36 cellular contexts compared by ENCODE assay signal in the genomic region with DNA sequence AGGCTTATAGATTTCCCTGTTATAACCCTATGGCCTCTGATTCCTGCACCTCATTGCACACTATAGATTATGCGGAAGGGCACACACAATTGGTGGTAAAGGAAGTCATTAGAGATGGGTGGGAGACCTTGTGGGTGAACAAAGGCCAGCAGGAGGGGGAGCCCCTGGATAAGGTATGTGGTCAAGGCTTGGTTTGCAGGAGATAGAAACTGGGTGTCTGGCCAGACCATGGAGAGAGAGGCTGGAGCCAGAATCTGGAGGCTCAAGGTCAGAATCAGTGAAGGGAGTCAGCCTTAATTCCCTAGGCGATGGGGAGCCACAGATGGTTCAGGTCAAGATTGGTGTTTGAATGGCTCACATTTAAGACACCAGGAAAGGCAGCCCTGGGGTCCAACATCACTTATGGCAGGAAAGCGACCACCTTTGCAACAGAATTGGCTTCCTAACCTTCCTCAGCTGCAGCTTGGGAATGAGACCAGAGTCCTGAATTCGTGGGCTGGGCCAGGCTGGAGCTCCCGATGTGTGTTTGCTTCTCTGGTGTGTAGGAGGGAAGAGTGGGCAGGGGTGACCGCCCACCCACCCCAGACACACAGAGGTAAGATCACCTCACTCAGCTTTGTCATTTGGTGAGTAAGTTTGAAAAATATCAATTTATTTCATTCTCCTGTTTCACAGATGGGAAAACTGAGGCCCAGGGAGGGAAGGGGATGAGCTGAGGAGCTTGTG. TPM values are rescaled to one million over a fixed set of nuclear protein-coding genes. Genes with fewer than 3 reads are reported as not detected.
"Had no signal": no experiment of that assay in that cellular context is flagged by ENCODE, and none has a peak within 500 bp of the region (broad histone marks: within the 10 kb centered on the region; RNA-seq: fewer than 3 reads in every experiment).

No MANE protein-coding gene starts in this region.

- H3K27ac ChIP-seq: adrenal gland, body of pancreas, breast epithelium, SJSA1, WERI-Rb-1 had no signal

- H3K9me2 ChIP-seq: SK-N-SH had no signal

- H3K4me3 Mint-ChIP-seq: activated CD4-positive, alpha-beta memory T cell treated with anti-CD3 and anti-CD28 coated beads, Interleukin-2, amount 10 ng/mL, durations not matched to agents 7 days and 5 days; activated CD8-positive, alpha-beta memory T cell treated with anti-CD3 and anti-CD28 coated beads, Interleukin-2, amount 10 ng/mL, durations not matched to agents 7 days and 5 days; activated naive CD4-positive, alpha-beta T cell treated with anti-CD3 and anti-CD28 coated beads for 36 hours; T-helper 1 cell treated with Interleukin-12 subunit alpha and Interleukin-12 subunit beta and Interleukin-4 antibody, amounts not matched to agents 30 μg/mL and 1 μg/mL, for 36 hours had no signal

- ATAC-seq: activated CD8-positive, alpha-beta memory T cell treated with anti-CD3 and anti-CD28 coated beads, Interleukin-2, amount 10 ng/mL, durations not matched to agents 7 days and 5 days; activated naive CD4-positive, alpha-beta T cell treated with anti-CD3 and anti-CD28 coated beads, Interleukin-2, amount 50 U/mL, for 72 hours; body of pancreas had no signal

- H3K36me3 Mint-ChIP-seq: activated CD8-positive, alpha-beta memory T cell treated with anti-CD3 and anti-CD28 coated beads, Interleukin-2, amount 10 ng/mL, durations not matched to agents 7 days and 5 days; activated naive CD4-positive, alpha-beta T cell treated with anti-CD3 and anti-CD28 coated beads, Interleukin-2, amount 50 U/mL, for 72 hours had no signal

- H3K9ac ChIP-seq: SK-N-SH had no signal

- H3K4me2 ChIP-seq: SK-N-SH had no signal

- H3K4me1 ChIP-seq: adrenal gland, body of pancreas, breast epithelium, SJSA1 had no signal

- H3K4me3 ChIP-seq: adrenal gland, body of pancreas, breast epithelium, SJSA1 had no signal

- H3K9me3 ChIP-seq: adrenal gland, body of pancreas, breast epithelium, SJSA1, SK-N-SH had no signal

- H3K27ac Mint-ChIP-seq: activated CD4-positive, alpha-beta memory T cell treated with anti-CD3 and anti-CD28 coated beads, Interleukin-2, amount 10 ng/mL, durations not matched to agents 7 days and 5 days; activated CD8-positive, alpha-beta memory T cell treated with anti-CD3 and anti-CD28 coated beads, Interleukin-2, amount 10 ng/mL, durations not matched to agents 7 days and 5 days; activated naive CD4-positive, alpha-beta T cell treated with anti-CD3 and anti-CD28 coated beads for 36 hours; activated naive CD4-positive, alpha-beta T cell treated with anti-CD3 and anti-CD28 coated beads, Interleukin-2, amount 50 U/mL, for 72 hours; T-helper 1 cell treated with Interleukin-12 subunit alpha and Interleukin-12 subunit beta and Interleukin-4 antibody, amounts not matched to agents 30 μg/mL and 1 μg/mL, for 36 hours had no signal

- H3K36me3 ChIP-seq: adrenal gland, breast epithelium, SJSA1, WERI-Rb-1 had no signal

- H3K4me1 Mint-ChIP-seq: activated CD4-positive, alpha-beta memory T cell treated with anti-CD3 and anti-CD28 coated beads, Interleukin-2, amount 10 ng/mL, durations not matched to agents 7 days and 5 days; activated CD8-positive, alpha-beta memory T cell treated with anti-CD3 and anti-CD28 coated beads, Interleukin-2, amount 10 ng/mL, durations not matched to agents 7 days and 5 days had no signal

- H3K9me3 Mint-ChIP-seq: activated CD4-positive, alpha-beta memory T cell treated with anti-CD3 and anti-CD28 coated beads, Interleukin-2, amount 10 ng/mL, durations not matched to agents 7 days and 5 days; activated naive CD4-positive, alpha-beta T cell treated with anti-CD3 and anti-CD28 coated beads for 36 hours; activated naive CD4-positive, alpha-beta T cell treated with anti-CD3 and anti-CD28 coated beads, Interleukin-2, amount 50 U/mL, for 72 hours; T-helper 1 cell treated with Interleukin-12 subunit alpha and Interleukin-12 subunit beta and Interleukin-4 antibody, amounts not matched to agents 30 μg/mL and 1 μg/mL, for 36 hours had no signal

- H3K27me3 ChIP-seq: body of pancreas had no signal

- DNase-seq: activated CD4-positive, alpha-beta memory T cell treated with anti-CD3 and anti-CD28 coated beads, Interleukin-2, amount 10 ng/mL, durations not matched to agents 7 days and 5 days; activated CD4-positive, alpha-beta T cell treated with anti-CD3 and anti-CD28 coated beads for 1 hour; activated CD4-positive, alpha-beta T cell treated with anti-CD3 and anti-CD28 coated beads for 48 hours; activated CD4-positive, CD25-positive, alpha-beta regulatory T cell; activated CD8-positive, alpha-beta memory T cell treated with anti-CD3 and anti-CD28 coated beads for 24 hours; activated CD8-positive, alpha-beta memory T cell treated with anti-CD3 and anti-CD28 coated beads, Interleukin-2, amount 10 ng/mL, durations not matched to agents 7 days and 5 days; activated CD8-positive, alpha-beta memory T cell treated with anti-CD3 and anti-CD28 coated beads, Interleukin-2, amount 50 U/mL, for 48 hours; activated gamma-delta T cell; activated naive CD4-positive, alpha-beta T cell treated with anti-CD3 and anti-CD28 coated beads for 36 hours; activated T-cell treated with anti-CD3 and anti-CD28 coated beads, Interleukin-2, amount 50 U/mL, for 48 hours; adrenal gland; caudate nucleus; Kasumi-1; KG1; MM.1S; MV-4-11; NCI-H1092; NCI-H1436 treated with DMSO at 0.1 percent for 48 hours; NCI-H1694 treated with DMSO at 0.1 percent for 48 hours; NCI-H2029; NCI-H2107; NCI-H2171; NCI-H510A; NCI-H526; NCI-H748 treated with DMSO at 0.1 percent for 48 hours; SHP77 treated with DMSO at 0.1 percent for 48 hours; SK-N-SH; WERI-Rb-1 had no signal

RNA-seq across cellular contexts. Expression of gene SCUBE1, which starts 22.7 kb away (rescaled TPM):
- total RNA-seq: activated naive CD4-positive, alpha-beta T cell treated with anti-CD3 and anti-CD28 coated beads for 36 hours; OCI-LY7; SJSA1 had no signal

RNA-seq across cellular contexts. Expression of gene MPPED1, which starts 45.9 kb away (rescaled TPM):
- total RNA-seq: activated CD4-positive, alpha-beta memory T cell treated with anti-CD3 and anti-CD28 coated beads, Interleukin-2, amount 10 ng/mL, durations not matched to agents 7 days and 5 days; activated CD8-positive, alpha-beta memory T cell treated with anti-CD3 and anti-CD28 coated beads, Interleukin-2, amount 10 ng/mL, durations not matched to agents 7 days and 5 days; activated naive CD4-positive, alpha-beta T cell treated with anti-CD3 and anti-CD28 coated beads for 36 hours; activated naive CD4-positive, alpha-beta T cell treated with anti-CD3 and anti-CD28 coated beads, Interleukin-2, amount 50 U/mL, for 72 hours; astrocyte; body of pancreas; OCI-LY7; RPMI7951; SJSA1 had no signal
